In genomic region chr2:156331572-156332451, GRCh38 we compare ENCODE assay signal across 8 cellular contexts. TPM values are rescaled to one million over a fixed set of nuclear protein-coding genes. Genes with fewer than 3 reads are reported as not detected.
A peak's percentile ranks its signal among the peaks of the same experiment; 100 is the strongest.
DNase-seq lines count a peak whose midpoint lies in the region; ATAC-seq lines count a peak whose summit lies in the region.

No MANE protein-coding gene starts in this region.

- no peaks in the 10 kb centered on the region for H3K36me3 ChIP-seq in SK-N-MC (ENCODE audit: insufficient read depth, low read length)

- peaks cover 78% of the 10 kb centered on the region for H3K36me3 Mint-ChIP-seq in central memory CD8-positive, alpha-beta T cell (ENCODE audit: insufficient read depth)

- no peaks in the 10 kb centered on the region for H3K9me3 Mint-ChIP-seq in central memory CD8-positive, alpha-beta T cell

- peak overlapping the region; percentile 97 for H3K4me3 Mint-ChIP-seq in central memory CD8-positive, alpha-beta T cell

- H3K27ac Mint-ChIP-seq in central memory CD8-positive, alpha-beta T cell (ENCODE audit: low read depth) = peak overlapping the region; percentile 100

- peak; percentile 25 to 57 (median 44) for DNase-seq in NCI-H1417 (lab: John Stamatoyannopoulos, UW)
- no peak for DNase-seq in NCI-H1417 treated with DMSO at 0.1 percent for 48 hours (lab: John Stamatoyannopoulos, UW)
- peak; percentile 73 for DNase-seq in HT1080 (ENCODE audit: low read depth)
- DNase-seq in SK-N-MC (ENCODE audit: low read depth, low spot score) = no peak
- DNase-seq in central memory CD8-positive, alpha-beta T cell (ENCODE audit: low spot score in 2 of 2) = peak in 1 of 2 donors; percentile 45
- DNase-seq in islet precursor cell = peak; percentile 68

- peak overlapping the region; percentile 97 for H3K4me3 ChIP-seq in SK-N-MC
- peak overlapping the region; percentile 53 to 86 (median 76) for H3K4me3 ChIP-seq in skin epidermis

- no peak for ATAC-seq in central memory CD8-positive, alpha-beta T cell (replicated peaks; ENCODE audit: extremely low read depth, poor library complexity, severe bottlenecking)
- no peak for ATAC-seq in GM21390 (IDR thresholded peaks at IDR 0.05; ENCODE audit: unreplicated experiment)

- H3K4me1 Mint-ChIP-seq in central memory CD8-positive, alpha-beta T cell = peaks cover 56% of the 10 kb centered on the region

- peaks cover 12% of the 10 kb centered on the region for H3K27me3 Mint-ChIP-seq in central memory CD8-positive, alpha-beta T cell

- H3K9me3 ChIP-seq in SK-N-MC (ENCODE audit: low read depth, low read length) = no peaks in the 10 kb centered on the region

- no peak overlapping the region for H3K27ac ChIP-seq in SK-N-MC
- H3K27ac ChIP-seq in skin epidermis = peak overlapping the region; percentile 17 to 100 (median 97)

- H3K9ac ChIP-seq in SK-N-MC (ENCODE audit: insufficient read length) = peak overlapping the region; percentile 46

RNA-seq across cellular contexts. Expression of gene NR4A2, which starts 0.7 kb away (rescaled TPM):
- total RNA-seq in HT1080 (2014; rRNA removed; shearing (Covaris generic)) = 0.67 and 1.5 TPM in 2 replicates
- polyA plus RNA-seq in HT1080 (2015; cell fraction: cytosol; rRNA removed) = 2.9 and 3.1 TPM in 2 replicates
- 5.9 and 6.8 TPM in 2 replicates for polyA plus RNA-seq in HT1080 (2015; cell fraction: nucleus; rRNA removed)

Comparison
In these comparisons a context has a peak if more than half of its experiments do, and no peak if none do; other contexts are left out.
1. DNase-seq: peak in NCI-H1417 (3 of 3), HT1080 (single experiment) and islet precursor cell (single experiment); none in NCI-H1417 treated with DMSO at 0.1 percent for 48 hours (single experiment) and SK-N-MC (single experiment).